20 cellular contexts compared by ENCODE assay signal in genomic region chr1:20663969-20664715, GRCh38. TPM values are rescaled to one million over a fixed set of nuclear protein-coding genes. Genes with fewer than 3 reads are reported as not detected.
"Had no signal": no experiment of that assay in that cellular context is flagged by ENCODE, and none has a peak within 500 bp of the region (broad histone marks: within the 10 kb centered on the region; RNA-seq: fewer than 3 reads in every experiment).

No MANE protein-coding gene starts in this region.

- ATAC-seq: activated CD8-positive, alpha-beta T cell treated with anti-CD3 and anti-CD28 coated beads, Interleukin-2, amount 10 ng/mL, durations not matched to agents 7 days and 5 days; activated T-cell treated with anti-CD3 and anti-CD28 coated beads, Interleukin-2, amount 50 U/mL, for 72 hours; effector memory CD8-positive, alpha-beta T cell; gastroesophageal sphincter; left colon had no signal

- FAIRE-seq: islet of Langerhans had no signal

- H3K27ac Mint-ChIP-seq: activated B cell treated with CpG ODN at 0.5 μM for 24 hours; activated T-cell treated with anti-CD3 and anti-CD28 coated beads, Interleukin-2, amount 50 U/mL, for 72 hours had no signal

- H3K4me3 Mint-ChIP-seq: activated B cell treated with CpG ODN at 0.5 μM for 24 hours; activated CD8-positive, alpha-beta T cell treated with anti-CD3 and anti-CD28 coated beads, Interleukin-2, amount 10 ng/mL, durations not matched to agents 7 days and 5 days; activated naive CD8-positive, alpha-beta T cell had no signal

- DNase-seq: activated B cell treated with CpG ODN at 0.5 μM for 24 hours; activated CD4-positive, alpha-beta T cell treated with anti-CD3 and anti-CD28 coated beads for 48 hours; activated CD8-positive, alpha-beta memory T cell treated with anti-CD3 and anti-CD28 coated beads, Interleukin-2, amount 50 U/mL, for 48 hours; activated CD8-positive, alpha-beta T cell treated with anti-CD3 and anti-CD28 coated beads, Interleukin-2, amount 10 ng/mL, durations not matched to agents 7 days and 5 days; activated gamma-delta T cell; activated T-cell treated with anti-CD3 and anti-CD28 coated beads, Interleukin-2, amount 50 U/mL, for 72 hours; brain microvascular endothelial cell; cerebellar nuclear complex; effector memory CD8-positive, alpha-beta T cell; left colon; mammary epithelial cell; naive B cell; sigmoid colon; stimulated activated CD4-positive, alpha-beta T cell treated with anti-CD3 and anti-CD28 coated beads, Interleukin-1b, Interleukin-23, amount 100 ng/mL, for 48 hours; SW 1271 had no signal

- H3K27me3 ChIP-seq: brain microvascular endothelial cell, gastroesophageal sphincter, sigmoid colon had no signal

- H3K27ac ChIP-seq: brain microvascular endothelial cell, gastroesophageal sphincter, sigmoid colon, thoracic aorta had no signal

- H3K9me3 ChIP-seq: gastroesophageal sphincter, sigmoid colon, thoracic aorta had no signal

- H3K9me3 Mint-ChIP-seq: activated B cell treated with CpG ODN at 0.5 μM for 24 hours; effector memory CD8-positive, alpha-beta T cell had no signal

- H3K36me3 ChIP-seq: brain microvascular endothelial cell, gastroesophageal sphincter, sigmoid colon, thoracic aorta had no signal

- H3K4me3 ChIP-seq: gastroesophageal sphincter, sigmoid colon, thoracic aorta had no signal

- H3K36me3 Mint-ChIP-seq: activated naive CD8-positive, alpha-beta T cell had no signal

- H3K27me3 Mint-ChIP-seq: activated B cell treated with CpG ODN at 0.5 μM for 24 hours; activated naive CD8-positive, alpha-beta T cell; effector memory CD8-positive, alpha-beta T cell; naive B cell had no signal

RNA-seq across cellular contexts. Expression of gene KIF17, which starts 53.7 kb away (rescaled TPM):
- total RNA-seq: activated B cell treated with CpG ODN at 0.5 μM for 24 hours; activated CD8-positive, alpha-beta T cell treated with anti-CD3 and anti-CD28 coated beads, Interleukin-2, amount 10 ng/mL, durations not matched to agents 7 days and 5 days; activated T-cell treated with anti-CD3 and anti-CD28 coated beads, Interleukin-2, amount 50 U/mL, for 72 hours; T-helper 2 cell treated with Interferon-gamma antibody and Interleukin-4, amounts not matched to agents 100 ng/mL and 5 ng/mL, for 36 hours had no signal
